8 cellular contexts compared by ENCODE assay signal in genomic region chr1:117312453-117313138, GRCh38. TPM values are rescaled to one million over a fixed set of nuclear protein-coding genes. Genes with fewer than 3 reads are reported as not detected.
DNase-seq lines count a peak whose midpoint lies in the region; TF ChIP-seq lines count a peak whose summit lies in the region.

No MANE protein-coding gene starts in this region.

- peak; percentile 20 to 79 (median 44) for TF ChIP-seq CTCF in esophagus squamous epithelium (IDR thresholded peaks at IDR 0.05)
- peak; percentile 20 to 28 for TF ChIP-seq CTCF in tibial artery (IDR thresholded peaks at IDR 0.05)

- H3K36me3 ChIP-seq in esophagus squamous epithelium (no peaks in the 10 kb centered on the region), tibial artery (no peaks in the 10 kb centered on the region)

- H3K4me3 ChIP-seq in esophagus squamous epithelium (no peak overlapping the region), tibial artery (no peak overlapping the region)

- intact Hi-C loops in esophagus squamous epithelium (cut with DNase I) (no loop called here), tibial artery (cut with DNase I; ENCODE audit: low total_unique reads) (no loop called here)

- H3K4me1 ChIP-seq in esophagus squamous epithelium (no peaks in the 10 kb centered on the region), tibial artery (no peaks in the 10 kb centered on the region)

- H3K27me3 ChIP-seq in esophagus squamous epithelium (no peaks in the 10 kb centered on the region), tibial artery (no peaks in the 10 kb centered on the region)

- peak; percentile 1 for DNase-seq in SKM-1 treated with dmso at 0.1 percent for 144 hours (lab: John Stamatoyannopoulos, UW; ENCODE audit: unreplicated experiment)
- no peak for DNase-seq in SKM-1 (lab: John Stamatoyannopoulos, UW; ENCODE audit: unreplicated experiment)
- peak; percentile 33 to 62 for DNase-seq in NCI-H526 (lab: John Stamatoyannopoulos, UW)
- no peak for DNase-seq in esophagus squamous epithelium (lab: John Stamatoyannopoulos, UW)
- DNase-seq in tibial artery: no peak
- no peak for DNase-seq in superior temporal gyrus (ENCODE audit: extremely low spot score)
- no peak for DNase-seq in NCI-H2081 treated with DMSO at 0.1 percent for 48 hours (lab: John Stamatoyannopoulos, UW)
- no peak for DNase-seq in NCI-H2107 treated with DMSO at 0.1 percent for 48 hours (lab: John Stamatoyannopoulos, UW; ENCODE audit: unreplicated experiment)

- no peak overlapping the region for H3K27ac ChIP-seq in esophagus squamous epithelium
- no peak overlapping the region for H3K27ac ChIP-seq in tibial artery

- TF ChIP-seq POLR2A in esophagus squamous epithelium (IDR thresholded peaks at IDR 0.05): no peak

- H3K9me3 ChIP-seq in esophagus squamous epithelium (no peaks in the 10 kb centered on the region), tibial artery (no peaks in the 10 kb centered on the region)

- WGBS in esophagus squamous epithelium, 2 donors: 34 to 49% methylated on average over 4 of the region's 4 CpGs

RNA-seq across cellular contexts. Expression of gene MAN1A2, which starts 54.7 kb away (rescaled TPM):
- total RNA-seq in esophagus squamous epithelium: 10 to 100 TPM; 18.1 to 37.4 (median 26.3) TPM

Comparison
In these comparisons a context has a peak if more than half of its experiments do, and no peak if none do; other contexts are left out.
1. DNase-seq: peak in SKM-1 treated with dmso at 0.1 percent for 144 hours (single experiment) and NCI-H526 (2 of 2); none in SKM-1 (single experiment), esophagus squamous epithelium (single experiment), tibial artery (0 of 2), superior temporal gyrus (single experiment), NCI-H2081 treated with DMSO at 0.1 percent for 48 hours (single experiment) and NCI-H2107 treated with DMSO at 0.1 percent for 48 hours (single experiment).